ENCODE assay signal across 2 cellular contexts in genomic region chr14:100784523-100785337, GRCh38.
TF ChIP-seq lines count a peak whose summit lies in the region.

No MANE protein-coding gene starts in this region.

TF ChIP-seq in SK-N-SH, 30 proteins besides CTCF, POLR2A, EP300 and RAD21:
- TF ChIP-seq IRF3 (IDR thresholded peaks at IDR 0.05; ENCODE audit: low read depth, low read length) (no peak), MXI1 (IDR thresholded peaks at IDR 0.05; ENCODE audit: low read depth, low read length) (0 out of 2 replicates have a peak, but pooled peaks have one; percentile 6), TAF1 (IDR thresholded peaks at IDR 0.05; ENCODE audit: borderline replicate concordance, low read depth, low read length) (no peak), REST (IDR thresholded peaks at IDR 0.05; ENCODE audit: low read depth, low read length) (no peak), SIN3A (IDR thresholded peaks at IDR 0.05; ENCODE audit: borderline replicate concordance, low read depth, low read length) (no peak), TEAD4 (IDR thresholded peaks at IDR 0.05; ENCODE audit: borderline replicate concordance, insufficient read depth) (no peak), FOXJ3 (CRISPR knock-in tag; IDR thresholded peaks at IDR 0.05) (no peak)

TF ChIP-seq in SK-N-SH treated with all-trans-retinoic acid at 6 μM for 48 hours, 23 proteins besides CTCF, POLR2A, EP300 and RAD21 (continued from another document):
- TF ChIP-seq CSRNP3 (CRISPR knock-in tag; IDR thresholded peaks at IDR 0.05) = no peak
- no peak for TF ChIP-seq POU6F1 (CRISPR knock-in tag; IDR thresholded peaks at IDR 0.05; ENCODE audit: borderline replicate concordance, low read depth)
- no peak for TF ChIP-seq GLIS3 (CRISPR knock-in tag; IDR thresholded peaks at IDR 0.05)
- TF ChIP-seq TSHZ2 (CRISPR knock-in tag; IDR thresholded peaks at IDR 0.05) = no peak
- no peak for TF ChIP-seq TCF4 (CRISPR knock-in tag; IDR thresholded peaks at IDR 0.05; ENCODE audit: borderline replicate concordance)
- TF ChIP-seq OSR1 (CRISPR knock-in tag; IDR thresholded peaks at IDR 0.05) = no peak
- no peak for TF ChIP-seq CSDC2 (CRISPR knock-in tag; IDR thresholded peaks at IDR 0.05)
- TF ChIP-seq ZNF8 (CRISPR knock-in tag; IDR thresholded peaks at IDR 0.05) = no peak
- TF ChIP-seq PPARA (CRISPR knock-in tag; IDR thresholded peaks at IDR 0.05; ENCODE audit: borderline replicate concordance) = no peak
- no peak for TF ChIP-seq ISL1 (CRISPR knock-in tag; IDR thresholded peaks at IDR 0.05)
- TF ChIP-seq PATZ1 (CRISPR knock-in tag; IDR thresholded peaks at IDR 0.05; ENCODE audit: borderline replicate concordance) = no peak
